8 cellular contexts compared by ENCODE assay signal in genomic region chr6:3732345-3733141, GRCh38.
DNase-seq lines count a peak whose midpoint lies in the region; ATAC-seq lines count a peak whose summit lies in the region.

No MANE protein-coding gene starts in this region.

- no peaks in the 10 kb centered on the region for H3K36me3 Mint-ChIP-seq in T-helper 2 cell treated with Interferon-gamma antibody and Interleukin-4, amounts not matched to agents 5 μg/mL and 100 μg/mL, for 36 hours (ENCODE audit: low read depth)

- H3K4me3 ChIP-seq in skeletal muscle cell (ENCODE audit: low read depth, low read length): no peak overlapping the region

- peaks cover 9% of the 10 kb centered on the region for H3K27me3 Mint-ChIP-seq in T-helper 2 cell treated with Interferon-gamma antibody and Interleukin-4, amounts not matched to agents 5 μg/mL and 100 μg/mL, for 36 hours (ENCODE audit: low read depth)

- no peak overlapping the region for H3K4me3 Mint-ChIP-seq in T-helper 2 cell treated with Interferon-gamma antibody and Interleukin-4, amounts not matched to agents 5 μg/mL and 100 μg/mL, for 36 hours

- DNase-seq in NCI-H524 (lab: John Stamatoyannopoulos, UW): peak; percentile 22 to 81
- no peak for DNase-seq in NCI-H524 treated with DMSO at 0.1 percent for 48 hours (lab: John Stamatoyannopoulos, UW)
- DNase-seq in NCI-H146 treated with DMSO at 0.1 percent for 48 hours (lab: John Stamatoyannopoulos, UW; ENCODE audit: unreplicated experiment): peak; percentile 68
- DNase-seq in T-helper 2 cell treated with Interferon-gamma antibody and Interleukin-4, amounts not matched to agents 5 μg/mL and 100 μg/mL, for 36 hours (ENCODE audit: low spot score): peak; percentile 41
- DNase-seq in amygdala (lab: John Stamatoyannopoulos, UW): peak in 51 of 56 donors; percentile 12 to 86 (median 55)
- peak; percentile 70 for DNase-seq in hepatic stellate cell (ENCODE audit: low spot score)
- peak; percentile 59 for DNase-seq in skeletal muscle cell (ENCODE audit: low read depth)

- no peak overlapping the region for H3K27ac Mint-ChIP-seq in T-helper 2 cell treated with Interferon-gamma antibody and Interleukin-4, amounts not matched to agents 5 μg/mL and 100 μg/mL, for 36 hours

- no peak for ATAC-seq in GM19455 (IDR thresholded peaks at IDR 0.05; ENCODE audit: unreplicated experiment)

- H3K9me3 Mint-ChIP-seq in T-helper 2 cell treated with Interferon-gamma antibody and Interleukin-4, amounts not matched to agents 5 μg/mL and 100 μg/mL, for 36 hours: no peaks in the 10 kb centered on the region

- H3K4me1 Mint-ChIP-seq in T-helper 2 cell treated with Interferon-gamma antibody and Interleukin-4, amounts not matched to agents 5 μg/mL and 100 μg/mL, for 36 hours (ENCODE audit: low read depth): peaks cover 3% of the 10 kb centered on the region
